In genomic region chr4:151567056-151567455, GRCh38 we compare ENCODE assay signal across 10 cellular contexts.
DNase-seq lines count a peak whose midpoint lies in the region; ATAC-seq, FAIRE-seq and TF ChIP-seq lines count a peak whose summit lies in the region.
"Had no signal": no experiment of that assay in that cellular context is flagged by ENCODE, and none has a peak within 500 bp of the region (broad histone marks: within the 10 kb centered on the region; RNA-seq: fewer than 3 reads in every experiment).

No MANE protein-coding gene starts in this region.

- TF ChIP-seq POLR2A in GM12891 (IDR thresholded peaks at IDR 0.05; ENCODE audit: low read depth, low read length) = no peak

- FAIRE-seq in GM12891 (lab: Jason Lieb, UNC) = peak; percentile 28
- FAIRE-seq: bronchial epithelial cell had no signal

- peak; percentile 92 for ATAC-seq in GM21367 (IDR thresholded peaks at IDR 0.05; ENCODE audit: unreplicated experiment)
- peak; percentile 84 for ATAC-seq in HG03108 (IDR thresholded peaks at IDR 0.05; ENCODE audit: unreplicated experiment)

- DNase-seq in GM12891 (ENCODE audit: insufficient read length, low spot score) (no peak), NOMO-1 treated with DMSO at 0.1 percent for 48 hours (lab: John Stamatoyannopoulos, UW; ENCODE audit: unreplicated experiment) (peak; percentile 93), foreskin melanocyte (no peak), middle frontal gyrus (ENCODE audit: extremely low spot score, low spot score) (no peak)
- DNase-seq in stimulated activated CD4-positive, alpha-beta T cell treated with anti-CD3 and anti-CD28 coated beads, Interleukin-4, amount 100 ng/mL, for 1 hour = no peak
- no peak for DNase-seq in activated CD4-positive, alpha-beta T cell treated with anti-CD3 and anti-CD28 coated beads for 1 hour
- DNase-seq: activated T-cell treated with anti-CD3 and anti-CD28 coated beads, Interleukin-2, amount 50 U/mL, for 48 hours had no signal

TF ChIP-seq in GM12891, 5 proteins besides CTCF, POLR2A, EP300 and RAD21:
- TF ChIP-seq TAF1 (IDR thresholded peaks at IDR 0.05; ENCODE audit: low read depth, low read length) = no peak
- peak; percentile 88 for TF ChIP-seq SPI1 (IDR thresholded peaks at IDR 0.05; ENCODE audit: low read depth, low read length)
